In the genomic region with DNA sequence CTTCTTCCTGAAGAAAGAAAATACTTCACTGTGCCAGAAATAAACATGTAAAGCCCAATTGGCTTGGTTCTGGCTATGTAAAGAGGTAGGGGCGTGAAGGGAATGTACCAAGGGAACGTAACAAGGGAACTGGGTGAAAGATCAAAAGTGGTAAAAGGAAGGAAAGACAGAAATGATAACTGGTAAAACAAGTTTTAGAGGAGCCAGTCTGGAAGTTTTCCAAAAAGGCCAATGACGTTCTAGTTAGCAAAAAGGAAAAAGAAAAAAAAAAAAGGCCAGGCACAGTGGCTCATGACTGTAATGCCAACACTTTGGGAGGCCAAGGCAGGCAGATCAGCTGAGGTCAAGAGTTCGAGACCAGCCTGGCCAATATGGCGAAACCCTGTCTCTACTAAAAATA, we compare ENCODE assay signal across 16 cellular contexts. TPM values are rescaled to one million over a fixed set of nuclear protein-coding genes. Genes with fewer than 3 reads are reported as not detected.
DNase-seq lines count a peak whose midpoint lies in the region; ATAC-seq and TF ChIP-seq lines count a peak whose summit lies in the region.
"Had no signal": no experiment of that assay in that cellular context is flagged by ENCODE, and none has a peak within 500 bp of the region (broad histone marks: within the 10 kb centered on the region; RNA-seq: fewer than 3 reads in every experiment).

No MANE protein-coding gene starts in this region.

- ATAC-seq in PC-3, result peak; percentile 66
- no peak for ATAC-seq in gastrocnemius medialis
- ATAC-seq in psoas muscle, result no peak
- ATAC-seq: activated CD8-positive, alpha-beta T cell treated with anti-CD3 and anti-CD28 coated beads, Interleukin-2, amount 10 ng/mL, durations not matched to agents 7 days and 5 days; naive thymus-derived CD8-positive, alpha-beta T cell had no signal

- 22 to 50% methylated on average over 5 of the region's 5 CpGs for WGBS in sigmoid colon, 2 donors
- 38 to 53% (median 42%) methylated on average over 5 of the region's 5 CpGs for WGBS in psoas muscle, 3 donors

- intact Hi-C loops in PC-3 (cut with micrococcal nuclease) (no loop called here), gastrocnemius medialis (cut with DNase I; ENCODE audit: low total_unique reads) (no loop called here), sigmoid colon (cut with DNase I) (no loop called here), psoas muscle (cut with DNase I) (no loop called here)

- TF ChIP-seq CTCF in PC-3 (conservative IDR thresholded peaks at IDR 0.05; ENCODE audit: low read depth, low read length) (no peak), fibroblast of pulmonary artery (IDR thresholded peaks at IDR 0.05; ENCODE audit: low read length, missing control alignments) (no peak), gastrocnemius medialis (IDR thresholded peaks at IDR 0.05 in 4 of 5, conservative IDR thresholded peaks at IDR 0.05 in 1 of 5) (no peak), sigmoid colon (IDR thresholded peaks at IDR 0.05) (no peak), psoas muscle (IDR thresholded peaks at IDR 0.05) (no peak)

- no peaks in the 10 kb centered on the region for H3K27me3 ChIP-seq in PC-3 (ENCODE audit: low read length)
- no peaks in the 10 kb centered on the region for H3K27me3 ChIP-seq in gastrocnemius medialis
- no peaks in the 10 kb centered on the region for H3K27me3 ChIP-seq in sigmoid colon
- H3K27me3 ChIP-seq in psoas muscle (ENCODE audit: insufficient read depth in 3 of 3, low read length in 2 of 3), result no peaks in the 10 kb centered on the region

- H3K4me3 ChIP-seq in PC-3 (ENCODE audit: low read length) (peak overlapping the region; percentile 37), fibroblast of pulmonary artery (replicated peaks; ENCODE audit: low read depth, low read length) (no peak overlapping the region), gastrocnemius medialis (no peak overlapping the region), sigmoid colon (no peak overlapping the region), psoas muscle (no peak overlapping the region)
- H3K4me3 ChIP-seq: thoracic aorta had no signal

- H4K20me1 ChIP-seq in PC-3 (ENCODE audit: low read length), result no peaks in the 10 kb centered on the region

- H3K9ac ChIP-seq in PC-3 (ENCODE audit: low read length), result peak overlapping the region; percentile 63

- peak overlapping the region; percentile 92 for H3K27ac ChIP-seq in PC-3 (ENCODE audit: low read length)
- H3K27ac ChIP-seq in gastrocnemius medialis, result peak overlapping the region in 3 of 4 donors; percentile 26 to 39 (median 31)
- peak overlapping the region in 1 of 4 donors; percentile 33 for H3K27ac ChIP-seq in sigmoid colon
- no peak overlapping the region for H3K27ac ChIP-seq in psoas muscle
- H3K27ac ChIP-seq: thoracic aorta had no signal

- H3F3A ChIP-seq in PC-3 (ENCODE audit: low read length, unreplicated experiment), result no peaks in the 10 kb centered on the region

- no peaks in the 10 kb centered on the region for H3K79me2 ChIP-seq in PC-3 (ENCODE audit: low read length)

- TF ChIP-seq POLR2A in gastrocnemius medialis (IDR thresholded peaks at IDR 0.05), result no peak
- TF ChIP-seq POLR2A in sigmoid colon (IDR thresholded peaks at IDR 0.05), result no peak

- H2AFZ ChIP-seq in PC-3 (ENCODE audit: low read length), result peak overlapping the region; percentile 41

- DNase-seq in DMS79 treated with DMSO at 0.1 percent for 48 hours (lab: John Stamatoyannopoulos, UW), result peak; percentile 18
- DNase-seq in DMS79 (lab: John Stamatoyannopoulos, UW), result no peak
- peak; percentile 98 for DNase-seq in PC-3
- DNase-seq in fibroblast of pulmonary artery (ENCODE audit: low read depth), result peak; percentile 51
- DNase-seq in gastrocnemius medialis, result no peak
- no peak for DNase-seq in sigmoid colon
- no peak for DNase-seq in SHP77 treated with DMSO at 0.1 percent for 48 hours (lab: John Stamatoyannopoulos, UW)
- DNase-seq in psoas muscle, result no peak
- DNase-seq: 8988T; activated CD8-positive, alpha-beta T cell treated with anti-CD3 and anti-CD28 coated beads, Interleukin-2, amount 10 ng/mL, durations not matched to agents 7 days and 5 days; activated gamma-delta T cell; erythroblast; MM.1S; naive thymus-derived CD8-positive, alpha-beta T cell; NCI-H510A treated with DMSO at 0.1 percent for 48 hours had no signal

- H3K36me3 ChIP-seq in PC-3 (ENCODE audit: low read depth, low read length) (no peaks in the 10 kb centered on the region), gastrocnemius medialis (no peaks in the 10 kb centered on the region), sigmoid colon (no peaks in the 10 kb centered on the region), psoas muscle (ENCODE audit: insufficient read depth in 1 of 2, low read depth in 1 of 2) (no peaks in the 10 kb centered on the region)
- H3K36me3 ChIP-seq: thoracic aorta had no signal

- peaks cover 20% of the 10 kb centered on the region for H3K4me1 ChIP-seq in PC-3 (ENCODE audit: insufficient read depth, low read length)
- peaks cover 0 to 11% of the 10 kb centered on the region in 2 donors for H3K4me1 ChIP-seq in gastrocnemius medialis
- peaks cover 0 to 9% (median 0%) of the 10 kb centered on the region in 4 donors for H3K4me1 ChIP-seq in sigmoid colon
- H3K4me1 ChIP-seq in psoas muscle, result no peaks in the 10 kb centered on the region

- no peaks in the 10 kb centered on the region for H3K9me2 ChIP-seq in PC-3 (replicated peaks; ENCODE audit: low read length)

- in situ Hi-C loops in gastrocnemius medialis (cut with MboI; ENCODE audit: low sequenced_read_pairs in 4 of 4), result no loop called here

- H3K4me2 ChIP-seq in PC-3 (ENCODE audit: low read length), result peak overlapping the region; percentile 78

- CTCF ChIA-PET in PC-3 (lab: Charles Lee), result interaction anchor here (0.7 to 1.0 kb wide), 2 partner anchors 186 to 188 kb away, joined by 3 to 4 read pairs; no protein-coding TSS in a partner anchor

- POLR2A ChIA-PET in PC-3 (lab: Charles Lee; ENCODE audit: unreplicated experiment), result interaction anchor here (0.6 to 1.2 kb wide), 3 partner anchors 14 to 40 kb away, joined by 3 to 5 read pairs (median 4); no protein-coding TSS in a partner anchor

- TF ChIP-seq EP300 in sigmoid colon (IDR thresholded peaks at IDR 0.05), result no peak

- BruUV-seq in PC-3 (replicated peaks; lab: Mats Ljungman, UMichigan), result no TSS peak

- H3K9me3 ChIP-seq in PC-3 (ENCODE audit: low read length) (no peaks in the 10 kb centered on the region), gastrocnemius medialis (no peaks in the 10 kb centered on the region), sigmoid colon (peaks cover 0 to 2% (median under 1%) of the 10 kb centered on the region in 4 donors), psoas muscle (no peaks in the 10 kb centered on the region)
- H3K9me3 ChIP-seq: thoracic aorta had no signal

RNA-seq across cellular contexts. Expression of a gene that starts 21.2 kb away (rescaled TPM):
- total RNA-seq in PC-3 (2014; rRNA removed) (not detected in 2 replicates), gastrocnemius medialis (1 to 10 TPM in 1 of 4 donors, not detected in 3; 1.0 TPM), sigmoid colon (under 1 TPM in 1 of 4 donors, not detected in 3; 0.41 TPM), psoas muscle (under 1 TPM in 2 of 4 donors, not detected in 2; 0.10 to 0.42 TPM)
- polyA plus RNA-seq in sigmoid colon (1 to 10 TPM in 1 of 3 donors, not detected in 2; 1.5 TPM), psoas muscle (under 1 TPM in 2 of 3 donors, not detected in 1; 0.60 to 0.64 TPM)

Comparison
In these comparisons a context has a peak if more than half of its experiments do, and no peak if none do; other contexts are left out.
1. DNase-seq: peak in DMS79 treated with DMSO at 0.1 percent for 48 hours (single experiment), PC-3 (single experiment) and fibroblast of pulmonary artery (single experiment); none in DMS79 (single experiment), gastrocnemius medialis (0 of 2), sigmoid colon (single experiment), SHP77 treated with DMSO at 0.1 percent for 48 hours (single experiment) and psoas muscle (0 of 2).